In the genomic region with DNA sequence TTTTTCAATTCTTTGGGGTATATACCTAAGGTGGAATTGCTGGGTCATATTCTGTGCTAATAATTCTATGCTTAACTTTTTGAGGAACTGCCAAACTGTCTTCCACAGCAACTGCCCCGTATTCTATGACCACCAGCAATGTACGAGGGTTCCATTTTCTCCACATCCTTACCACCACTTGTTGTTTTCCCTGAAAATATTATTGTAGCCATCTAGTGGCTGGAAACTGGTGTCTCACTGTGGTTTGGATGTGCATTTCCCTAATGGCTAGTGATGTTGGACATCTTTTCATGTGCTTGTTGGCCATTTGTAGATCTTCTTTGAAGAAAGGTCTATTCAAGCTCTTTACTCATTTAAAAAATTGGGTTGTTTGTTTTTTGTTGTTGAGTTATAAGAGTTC, we compare ENCODE assay signal across 12 cellular contexts. TPM values are rescaled to one million over a fixed set of nuclear protein-coding genes. Genes with fewer than 3 reads are reported as not detected.
DNase-seq lines count a peak whose midpoint lies in the region; ATAC-seq, FAIRE-seq and TF ChIP-seq lines count a peak whose summit lies in the region.
"Had no signal": no experiment of that assay in that cellular context is flagged by ENCODE, and none has a peak within 500 bp of the region (broad histone marks: within the 10 kb centered on the region; RNA-seq: fewer than 3 reads in every experiment).

No MANE protein-coding gene starts in this region.

- ATAC-seq in foreskin keratinocyte (peak; percentile 10), HG03457 (IDR thresholded peaks at IDR 0.05; ENCODE audit: unreplicated experiment) (no peak)
- ATAC-seq: CD8-positive, alpha-beta T cell had no signal

- H3K27ac ChIP-seq in foreskin keratinocyte: no peak overlapping the region

- FAIRE-seq in A204.1 (lab: Jason Lieb, UNC): peak; percentile 72

- peak; percentile 48 for TF ChIP-seq CTCF in foreskin keratinocyte (conservative IDR thresholded peaks at IDR 0.05)

- H3K27me3 ChIP-seq in foreskin keratinocyte: peaks cover 22% of the 10 kb centered on the region

- in situ Hi-C loops in SK-MEL-5 (cut with HindIII; ENCODE audit: low pct_unique_long_range_greater_than_20kb, low sequenced_read_pairs): no loop called here

- DNase-seq in ELR (ENCODE audit: low read depth): peak; percentile 2
- DNase-seq in SK-MEL-5 (ENCODE audit: low read depth, low spot score): peak; percentile 56
- DNase-seq in foreskin keratinocyte: no peak
- DNase-seq in NCI-H1048 (lab: John Stamatoyannopoulos, UW): no peak
- DNase-seq in stimulated activated CD4-positive, alpha-beta T cell treated with anti-CD3 and anti-CD28 coated beads, Interleukin-12 subunit alpha, Interleukin-12 subunit beta, amount 100 ng/mL, for 4 hours: no peak
- DNase-seq in NCI-H524 (lab: John Stamatoyannopoulos, UW): no peak
- DNase-seq: activated CD4-positive, alpha-beta T cell treated with anti-CD3 and anti-CD28 coated beads, Interleukin-2, amount 10 ng/mL, durations not matched to agents 24 days and 14 days; activated effector memory CD4-positive, alpha-beta T cell treated with anti-CD3 and anti-CD28 coated beads, Interleukin-2, amount 50 U/mL, for 16 hours; CD8-positive, alpha-beta T cell; NCI-H187 treated with DMSO at 0.1 percent for 48 hours had no signal

- H3K4me1 ChIP-seq in foreskin keratinocyte: no peaks in the 10 kb centered on the region

RNA-seq across cellular contexts. Expression of gene MSX2, which starts 30.7 kb away (rescaled TPM):
- total RNA-seq in SK-MEL-5 (2014; rRNA removed; shearing (Covaris generic)): 2.0 and 3.5 TPM in 2 replicates
- 2.8 and 4.3 TPM in 2 replicates for polyA plus RNA-seq in SK-MEL-5 (2015; cell fraction: cytosol; rRNA removed)
- 1.3 and 1.7 TPM in 2 replicates for polyA plus RNA-seq in SK-MEL-5 (2015; cell fraction: nucleus; rRNA removed)
- total RNA-seq in foreskin keratinocyte: 2.8 and 4.0 TPM in 2 replicates
- 3.8 and 3.9 TPM in 2 replicates for polyA plus RNA-seq in foreskin keratinocyte
- total RNA-seq: activated CD4-positive, alpha-beta T cell treated with anti-CD3 and anti-CD28 coated beads, Interleukin-2, amount 10 ng/mL, durations not matched to agents 24 days and 14 days; CD8-positive, alpha-beta T cell had no signal

Comparison
In these comparisons a context has a peak if more than half of its experiments do, and no peak if none do; other contexts are left out.
1. DNase-seq: peak in ELR (single experiment) and SK-MEL-5 (single experiment); none in foreskin keratinocyte (0 of 2), NCI-H1048 (single experiment), stimulated activated CD4-positive, alpha-beta T cell treated with anti-CD3 and anti-CD28 coated beads, Interleukin-12 subunit alpha, Interleukin-12 subunit beta, amount 100 ng/mL, for 4 hours (single experiment) and NCI-H524 (0 of 2).